18 cellular contexts compared by ENCODE assay signal in genomic region chr1:76939817-76940216, GRCh38.
DNase-seq lines count a peak whose midpoint lies in the region; ATAC-seq and TF ChIP-seq lines count a peak whose summit lies in the region.
"Had no signal": no experiment of that assay in that cellular context is flagged by ENCODE, and none has a peak within 500 bp of the region (broad histone marks: within the 10 kb centered on the region; RNA-seq: fewer than 3 reads in every experiment).

No MANE protein-coding gene starts in this region.

- no peaks in the 10 kb centered on the region for H4K20me1 ChIP-seq in MM.1S (ENCODE audit: insufficient read depth, low read length)

- no peak overlapping the region for H3K18ac ChIP-seq in trophoblast cell (ENCODE audit: low read length)

- peaks cover 2% of the 10 kb centered on the region for H3K79me1 ChIP-seq in trophoblast cell (ENCODE audit: low read length)

- H3K27me3 ChIP-seq in MM.1S (replicated peaks; ENCODE audit: insufficient read depth, low read length) = no peaks in the 10 kb centered on the region
- H3K27me3 ChIP-seq in SJCRH30 = no peaks in the 10 kb centered on the region
- H3K27me3 ChIP-seq in trophoblast cell (ENCODE audit: insufficient read depth, low read length) = no peaks in the 10 kb centered on the region

- no peak overlapping the region for H2AK5ac ChIP-seq in trophoblast cell (ENCODE audit: low read length)

- DNase-seq in MM.1S = no peak
- no peak for DNase-seq in SJCRH30
- DNase-seq in trophoblast cell = no peak
- DNase-seq: AML-193; Caco-2; CD4-positive, CD25-positive, alpha-beta regulatory T cell; DMS153; NCI-H1048; NCI-H1436 treated with DMSO at 0.1 percent for 48 hours; NCI-H510A; NCI-H774; SHP77 had no signal

- TF ChIP-seq CTCF in MM.1S (IDR thresholded peaks at IDR 0.05; ENCODE audit: low read length) = no peak

- H4K8ac ChIP-seq in trophoblast cell (ENCODE audit: low read depth, low read length) = no peak overlapping the region

- H2BK120ac ChIP-seq in trophoblast cell (ENCODE audit: insufficient read depth, low read length, poor library complexity) = no peak overlapping the region

- H3K4me1 ChIP-seq in MM.1S (ENCODE audit: low read length) (peaks cover 13% of the 10 kb centered on the region), SJCRH30 (peaks cover 57% of the 10 kb centered on the region), trophoblast cell (ENCODE audit: control insufficient read depth in 1 of 2, insufficient read depth in 2 of 2, low read length in 2 of 2) (peaks cover 4 to 8% of the 10 kb centered on the region in 2 experiments)
- H3K4me1 ChIP-seq: Caco-2 had no signal

- H2BK5ac ChIP-seq in trophoblast cell (ENCODE audit: low read depth, low read length, poor library complexity) = no peak overlapping the region

- H3K4ac ChIP-seq in trophoblast cell (ENCODE audit: low read depth, low read length) = no peak overlapping the region

- H3K27ac ChIP-seq in MM.1S (ENCODE audit: low read length) = no peak overlapping the region
- H3K27ac ChIP-seq in SJCRH30 = peak overlapping the region; percentile 81
- no peak overlapping the region for H3K27ac ChIP-seq in trophoblast cell (ENCODE audit: low read depth, low read length)
- H3K27ac ChIP-seq: GM23248, HL-60 had no signal

- H3K4me2 ChIP-seq in MM.1S (ENCODE audit: low read depth, low read length) (peak overlapping the region; percentile 33; the same call in 1 of the 2 replicates), trophoblast cell (ENCODE audit: low read length) (peak overlapping the region; percentile 19)

- no peak overlapping the region for H3K14ac ChIP-seq in trophoblast cell (ENCODE audit: low read length)

- H3F3A ChIP-seq in MM.1S (ENCODE audit: insufficient read depth, low read length) = no peaks in the 10 kb centered on the region

- H3K23ac ChIP-seq in trophoblast cell (ENCODE audit: low read length) = no peak overlapping the region

- H3K36me3 ChIP-seq in MM.1S (replicated peaks; ENCODE audit: insufficient read depth, low read length) (no peaks in the 10 kb centered on the region), SJCRH30 (no peaks in the 10 kb centered on the region), trophoblast cell (ENCODE audit: control insufficient read depth in 1 of 2, insufficient read depth in 2 of 2, low read length in 2 of 2) (no peaks in the 10 kb centered on the region)

- peak; percentile 1 for ATAC-seq in GM19351 (IDR thresholded peaks at IDR 0.05; ENCODE audit: unreplicated experiment)
- ATAC-seq in HG03175 (IDR thresholded peaks at IDR 0.05; ENCODE audit: unreplicated experiment) = no peak
- ATAC-seq in HG03139 (IDR thresholded peaks at IDR 0.05; ENCODE audit: unreplicated experiment) = no peak
- ATAC-seq in GM19395 (IDR thresholded peaks at IDR 0.05; ENCODE audit: unreplicated experiment) = no peak

- no peak overlapping the region for H2BK12ac ChIP-seq in trophoblast cell (ENCODE audit: low read length)

- no peaks in the 10 kb centered on the region for H3K9me3 ChIP-seq in MM.1S (replicated peaks; ENCODE audit: insufficient read depth, low read length)
- H3K9me3 ChIP-seq in SJCRH30 (replicated peaks) = no peaks in the 10 kb centered on the region
- no peaks in the 10 kb centered on the region for H3K9me3 ChIP-seq in trophoblast cell (ENCODE audit: insufficient read depth, low read depth, low read length)
- H3K9me3 ChIP-seq: Caco-2 had no signal

- no peaks in the 10 kb centered on the region for H3K9me2 ChIP-seq in MM.1S (replicated peaks; ENCODE audit: insufficient read depth, low read length)

- no peak overlapping the region for H4K12ac ChIP-seq in trophoblast cell (ENCODE audit: low read depth, low read length)

- WGBS in trophoblast cell (ENCODE audit: extremely low coverage, insufficient coverage, insufficient read length) = no CpG with 5 or more reads among the region's 5 CpGs

- H4K91ac ChIP-seq in trophoblast cell (ENCODE audit: low read depth, low read length) = no peak overlapping the region

- H3K9ac ChIP-seq in MM.1S (ENCODE audit: low read length) (no peak overlapping the region), trophoblast cell (ENCODE audit: low read length) (no peak overlapping the region)
- H3K9ac ChIP-seq: GM23248 had no signal

- H3K4me3 ChIP-seq in MM.1S (ENCODE audit: low read length) = no peak overlapping the region
- no peak overlapping the region for H3K4me3 ChIP-seq in SJCRH30
- H3K4me3 ChIP-seq in trophoblast cell (ENCODE audit: low read depth, low read length) = no peak overlapping the region
- H3K4me3 ChIP-seq: GM23248 had no signal

- H2AFZ ChIP-seq in MM.1S (ENCODE audit: low read length) = no peak overlapping the region
- H2AFZ ChIP-seq in trophoblast cell (ENCODE audit: insufficient read depth, low read length, poor library complexity) = no peak overlapping the region
- H2AFZ ChIP-seq: GM23248 had no signal

- H3K79me2 ChIP-seq in MM.1S (ENCODE audit: low read length) (no peaks in the 10 kb centered on the region), trophoblast cell (ENCODE audit: control insufficient read depth, insufficient read depth, low read length, poor library complexity) (no peaks in the 10 kb centered on the region)
